Comparison of ENCODE assay signal across 12 cellular contexts in the genomic region with DNA sequence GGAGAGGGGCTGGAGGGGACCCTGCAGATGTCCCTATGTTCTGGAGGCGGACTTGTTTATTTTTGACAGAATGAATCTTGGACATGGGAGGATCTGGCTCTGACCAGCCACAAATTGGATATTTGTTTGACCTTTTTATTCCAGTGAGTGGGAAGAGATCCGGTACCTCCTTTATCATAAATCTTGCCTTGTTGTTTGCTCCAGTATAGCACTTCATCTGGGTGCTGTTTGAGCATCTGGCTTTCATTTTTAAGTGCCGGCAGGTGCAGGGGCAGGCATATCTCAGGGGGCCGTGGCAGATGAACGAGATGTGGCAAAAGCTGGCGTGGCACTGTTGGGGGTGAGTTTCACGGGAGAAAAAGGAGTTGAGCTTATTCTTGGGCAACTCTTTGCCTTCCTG. TPM values are rescaled to one million over a fixed set of nuclear protein-coding genes. Genes with fewer than 3 reads are reported as not detected.
DNase-seq lines count a peak whose midpoint lies in the region; ATAC-seq and TF ChIP-seq lines count a peak whose summit lies in the region.
"Had no signal": no experiment of that assay in that cellular context is flagged by ENCODE, and none has a peak within 500 bp of the region (broad histone marks: within the 10 kb centered on the region; RNA-seq: fewer than 3 reads in every experiment).

No MANE protein-coding gene starts in this region.

- H3K4me3 Mint-ChIP-seq in T-helper 17 cell (no peak overlapping the region), endothelial cell (ENCODE audit: unreplicated experiment) (no peak overlapping the region)
- H3K4me3 Mint-ChIP-seq: activated T-cell treated with anti-CD3 and anti-CD28 coated beads, Interleukin-2, amount 50 U/mL, for 4 hours; IgD-negative memory B cell had no signal

- H3K36me3 ChIP-seq in psoas muscle (ENCODE audit: insufficient read depth in 1 of 2, low read depth in 1 of 2) (peaks cover 0 to 4% of the 10 kb centered on the region in 2 donors), transverse colon (peaks cover 0 to 6% (median 0%) of the 10 kb centered on the region in 4 donors)

- in situ Hi-C loops in transverse colon (cut with MboI; ENCODE audit: low pct_ligation_motif_present in 1 of 4, low pct_unique_long_range_greater_than_20kb in 1 of 4, low sequenced_read_pairs in 3 of 4) = no loop called here

- peaks cover 5% of the 10 kb centered on the region for H3K36me3 Mint-ChIP-seq in T-helper 17 cell (ENCODE audit: low read depth)
- H3K36me3 Mint-ChIP-seq in endothelial cell (ENCODE audit: low read depth, unreplicated experiment) = peaks cover 26% of the 10 kb centered on the region

- intact Hi-C loops in psoas muscle (cut with DNase I) = no loop called here
- intact Hi-C loops in transverse colon (cut with DNase I; ENCODE audit: low total_unique reads) = no loop called here

- H3K27me3 ChIP-seq in psoas muscle (ENCODE audit: insufficient read depth in 3 of 3, low read length in 2 of 3) (no peaks in the 10 kb centered on the region), transverse colon (no peaks in the 10 kb centered on the region)

- H3K9me3 ChIP-seq in T-helper 17 cell (ENCODE audit: control insufficient read depth, low read length, poor library complexity, severe bottlenecking) (no peaks in the 10 kb centered on the region), psoas muscle (no peaks in the 10 kb centered on the region), transverse colon (no peaks in the 10 kb centered on the region)

- ATAC-seq in T-helper 17 cell = no peak
- ATAC-seq in psoas muscle = no peak
- no peak for ATAC-seq in HG03025 (IDR thresholded peaks at IDR 0.05; ENCODE audit: low FRiP score, unreplicated experiment)

- WGBS in psoas muscle, 3 donors = 54 to 81% (median 55%) methylated on average over 7 of the region's 7 CpGs
- WGBS in transverse colon (ENCODE audit: low coverage in 1 of 2), 2 donors = 61% methylated on average over 7 of the region's 7 CpGs; no CpG with 5 or more reads in 1 of the 2 donors

- DNase-seq in DMS 273 (lab: John Stamatoyannopoulos, UW; ENCODE audit: unreplicated experiment) = peak; percentile 67
- DNase-seq in DMS 273 treated with DMSO at 0.1 percent for 48 hours (lab: John Stamatoyannopoulos, UW) = no peak
- DNase-seq in NCI-H2107 treated with DMSO at 0.1 percent for 48 hours (lab: John Stamatoyannopoulos, UW; ENCODE audit: unreplicated experiment) = peak; percentile 76
- DNase-seq in T-helper 17 cell = no peak
- DNase-seq in psoas muscle = no peak
- no peak for DNase-seq in transverse colon
- no peak for DNase-seq in endothelial cell (ENCODE audit: low spot score)
- DNase-seq: activated T-cell treated with anti-CD3 and anti-CD28 coated beads, Interleukin-2, amount 50 U/mL, for 4 hours had no signal

- H3K4me1 ChIP-seq in psoas muscle = peaks cover 52% of the 10 kb centered on the region
- H3K4me1 ChIP-seq in transverse colon = peaks cover 0 to 21% (median 10%) of the 10 kb centered on the region in 4 donors

- no peak for TF ChIP-seq EP300 in transverse colon (IDR thresholded peaks at IDR 0.05; ENCODE audit: low read depth)

- H3K27ac Mint-ChIP-seq in T-helper 17 cell (peak overlapping the region; percentile 41), endothelial cell (ENCODE audit: unreplicated experiment) (no peak overlapping the region)

- no peaks in the 10 kb centered on the region for H3K9me3 Mint-ChIP-seq in endothelial cell (ENCODE audit: unreplicated experiment)
- H3K9me3 Mint-ChIP-seq: activated T-cell treated with anti-CD3 and anti-CD28 coated beads, Interleukin-2, amount 50 U/mL, for 4 hours; type B pancreatic cell had no signal

- H3K4me3 ChIP-seq in psoas muscle = no peak overlapping the region
- H3K4me3 ChIP-seq in transverse colon = no peak overlapping the region

- peak overlapping the region; percentile 77 for H3K27ac ChIP-seq in psoas muscle
- no peak overlapping the region for H3K27ac ChIP-seq in transverse colon
- H3K27ac ChIP-seq: 22Rv1 had no signal

- no peak for TF ChIP-seq POLR2A in transverse colon (IDR thresholded peaks at IDR 0.05)

- H3K4me1 Mint-ChIP-seq in T-helper 17 cell (peaks cover 35% of the 10 kb centered on the region), endothelial cell (ENCODE audit: unreplicated experiment) (peaks cover 18% of the 10 kb centered on the region)

- TF ChIP-seq CTCF in psoas muscle (IDR thresholded peaks at IDR 0.05) (no peak), transverse colon (IDR thresholded peaks at IDR 0.05) (no peak), endothelial cell (IDR thresholded peaks at IDR 0.05; ENCODE audit: unreplicated experiment) (no peak)

- no peaks in the 10 kb centered on the region for H3K27me3 Mint-ChIP-seq in T-helper 17 cell
- peaks cover 2% of the 10 kb centered on the region for H3K27me3 Mint-ChIP-seq in endothelial cell (ENCODE audit: unreplicated experiment)
- H3K27me3 Mint-ChIP-seq: IgD-negative memory B cell, type B pancreatic cell had no signal

RNA-seq across cellular contexts. Expression of a gene that starts 37.8 kb away (rescaled TPM):
- 100 to 1,000 TPM; 148 to 151 TPM for total RNA-seq in T-helper 17 cell
- total RNA-seq in psoas muscle = 100 to 1,000 TPM in 2 of 4 donors, 10 to 100 TPM in 2; 87.1 to 133 (median 110) TPM
- 10 to 100 TPM; 37.6 to 85.8 (median 50.2) TPM for polyA plus RNA-seq in psoas muscle
- 10 to 100 TPM; 20.6 to 36.0 (median 29.3) TPM for total RNA-seq in transverse colon
- 60.6 TPM for total RNA-seq in endothelial cell (ENCODE audit: unreplicated experiment)

Comparison
In these comparisons a context has a peak if more than half of its experiments do, and no peak if none do; other contexts are left out.
1. DNase-seq: peak in DMS 273 (single experiment) and NCI-H2107 treated with DMSO at 0.1 percent for 48 hours (single experiment); none in DMS 273 treated with DMSO at 0.1 percent for 48 hours (single experiment), T-helper 17 cell (0 of 3), psoas muscle (0 of 2), transverse colon (single experiment) and endothelial cell (single experiment).